ENCODE assay signal across 14 cellular contexts in the genomic region with DNA sequence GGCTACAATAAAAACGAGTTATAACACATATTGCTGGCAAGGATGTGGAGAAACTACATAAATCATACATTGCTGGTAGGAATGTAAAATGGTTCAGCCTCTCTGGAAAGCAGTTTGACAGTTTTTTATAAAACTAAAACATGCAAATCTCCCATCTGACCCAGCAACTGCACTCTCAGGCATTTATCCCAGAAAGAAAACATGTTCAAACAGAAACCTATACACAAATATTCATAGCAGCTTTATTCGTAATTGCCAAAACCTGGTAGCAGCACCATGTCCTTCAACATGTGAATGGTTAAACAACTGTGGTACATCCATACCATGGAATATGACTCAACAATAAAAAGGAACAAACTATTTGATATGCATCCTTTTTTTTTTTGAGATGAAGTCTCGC. TPM values are rescaled to one million over a fixed set of nuclear protein-coding genes. Genes with fewer than 3 reads are reported as not detected.
DNase-seq lines count a peak whose midpoint lies in the region; ATAC-seq and TF ChIP-seq lines count a peak whose summit lies in the region.
"Had no signal": no experiment of that assay in that cellular context is flagged by ENCODE, and none has a peak within 500 bp of the region (broad histone marks: within the 10 kb centered on the region; RNA-seq: fewer than 3 reads in every experiment).

No MANE protein-coding gene starts in this region.

- H3K9me3 ChIP-seq in RWPE2 (ENCODE audit: severe bottlenecking): no peaks in the 10 kb centered on the region
- no peaks in the 10 kb centered on the region for H3K9me3 ChIP-seq in esophagus squamous epithelium
- H3K9me3 ChIP-seq in thyroid gland: no peaks in the 10 kb centered on the region
- H3K9me3 ChIP-seq in Caco-2: no peaks in the 10 kb centered on the region
- H3K9me3 ChIP-seq: A549, BE2C had no signal

- intact Hi-C loops in esophagus squamous epithelium (cut with DNase I): no loop called here
- intact Hi-C loops in thyroid gland (cut with DNase I): no loop called here
- intact Hi-C loops in Caco-2 (cut with micrococcal nuclease; ENCODE audit: unreplicated experiment): no loop called here

- H3K4me1 ChIP-seq in RWPE2 (ENCODE audit: insufficient read depth, poor library complexity, severe bottlenecking) (peaks cover 5% of the 10 kb centered on the region), esophagus squamous epithelium (peaks cover 13 to 40% (median 15%) of the 10 kb centered on the region in 3 donors), thyroid gland (peaks cover 23 to 36% of the 10 kb centered on the region in 2 donors), Caco-2 (no peaks in the 10 kb centered on the region)
- H3K4me1 ChIP-seq: A549, BE2C had no signal

- H3K27me3 Mint-ChIP-seq in Caco-2 (ENCODE audit: insufficient read depth, unreplicated experiment): no peaks in the 10 kb centered on the region

- BruUV-seq in Caco-2 (replicated peaks; lab: Mats Ljungman, UMichigan): no TSS peak

- H3K4me3 ChIP-seq in RWPE2 (ENCODE audit: severe bottlenecking): no peak overlapping the region
- H3K4me3 ChIP-seq in esophagus squamous epithelium: no peak overlapping the region
- H3K4me3 ChIP-seq in thyroid gland (replicated peaks in 1 of 3): no peak overlapping the region
- H3K4me3 ChIP-seq in Caco-2 (ENCODE audit: low read depth, low read length): no peak overlapping the region
- H3K4me3 ChIP-seq in coronary artery: no peak overlapping the region
- H3K4me3 ChIP-seq: A549 had no signal

- no peaks in the 10 kb centered on the region for H3K9me3 Mint-ChIP-seq in Caco-2 (ENCODE audit: unreplicated experiment)
- H3K9me3 Mint-ChIP-seq: CD8-positive, alpha-beta T cell had no signal

- POLR2A ChIA-PET in Caco-2 (lab: Charles Lee): no interaction called here

- H3K27me3 ChIP-seq in RWPE2 (ENCODE audit: insufficient read depth, poor library complexity, severe bottlenecking) (no peaks in the 10 kb centered on the region), esophagus squamous epithelium (no peaks in the 10 kb centered on the region), thyroid gland (no peaks in the 10 kb centered on the region), Caco-2 (replicated peaks; ENCODE audit: control insufficient read depth, insufficient read depth, low read length) (no peaks in the 10 kb centered on the region)

- H3K27ac ChIP-seq in RWPE2 (ENCODE audit: poor library complexity, severe bottlenecking) (peak overlapping the region; percentile 31), esophagus squamous epithelium (peak overlapping the region; percentile 36 to 75 (median 56)), thyroid gland (peak overlapping the region; percentile 80 to 93 (median 90)), coronary artery (no peak overlapping the region)
- H3K27ac ChIP-seq: A549, C4-2B had no signal

- CTCF ChIA-PET in Caco-2 (lab: Charles Lee): no interaction called here

- no peak for TF ChIP-seq CTCF in RWPE2 (IDR thresholded peaks at IDR 0.05; ENCODE audit: poor library complexity, severe bottlenecking)
- TF ChIP-seq CTCF in esophagus squamous epithelium (IDR thresholded peaks at IDR 0.05): no peak
- no peak for TF ChIP-seq CTCF in thyroid gland (IDR thresholded peaks at IDR 0.05)
- TF ChIP-seq CTCF in Caco-2 (IDR thresholded peaks at IDR 0.05; ENCODE audit: insufficient read depth in 1 of 2, low read depth in 1 of 2, low read length in 1 of 2, severe bottlenecking in 1 of 2, unreplicated experiment in 1 of 2): no peak
- TF ChIP-seq CTCF in coronary artery (IDR thresholded peaks at IDR 0.05): no peak

- ATAC-seq in RWPE2 (ENCODE audit: low read depth): peak; percentile 67
- ATAC-seq in left lobe of liver: no peak
- ATAC-seq: A549; CD8-positive, alpha-beta T cell had no signal

- TF ChIP-seq POLR2A in esophagus squamous epithelium (IDR thresholded peaks at IDR 0.05) (no peak), thyroid gland (IDR thresholded peaks at IDR 0.05) (no peak)

- no peak overlapping the region for H3K27ac Mint-ChIP-seq in Caco-2 (ENCODE audit: unreplicated experiment)
- H3K27ac Mint-ChIP-seq: CD8-positive, alpha-beta T cell had no signal

- H3K36me3 ChIP-seq in RWPE2 (ENCODE audit: low read depth): no peaks in the 10 kb centered on the region
- no peaks in the 10 kb centered on the region for H3K36me3 ChIP-seq in esophagus squamous epithelium
- no peaks in the 10 kb centered on the region for H3K36me3 ChIP-seq in thyroid gland
- no peaks in the 10 kb centered on the region for H3K36me3 ChIP-seq in Caco-2 (ENCODE audit: control insufficient read depth, insufficient read depth, low read length)
- H3K36me3 ChIP-seq: BE2C had no signal

- DNase-seq in LHCN-M2 (ENCODE audit: low read depth) (peak; percentile 19), RWPE2 (ENCODE audit: low spot score) (no peak), esophagus squamous epithelium (lab: John Stamatoyannopoulos, UW) (no peak), thyroid gland (no peak), Caco-2 (no peak), coronary artery (ENCODE audit: low spot score) (no peak), left lobe of liver (ENCODE audit: low spot score) (no peak)
- DNase-seq: BE2C; CD8-positive, alpha-beta T cell; COR-L47; GF-D8; IMR-90 had no signal

- H3K4me3 Mint-ChIP-seq in Caco-2 (ENCODE audit: unreplicated experiment): no peak overlapping the region
- H3K4me3 Mint-ChIP-seq: CD8-positive, alpha-beta T cell had no signal

- H3K4me1 Mint-ChIP-seq in Caco-2 (ENCODE audit: low read depth, unreplicated experiment): no peaks in the 10 kb centered on the region

- 38 to 41% methylated on average over 3 of the region's 3 CpGs for whole genome bisulfite sequencing in esophagus squamous epithelium, 2 donors
- WGBS in thyroid gland, 2 donors: 86 to 90% methylated on average over 3 of the region's 3 CpGs

- H3K36me3 Mint-ChIP-seq in Caco-2 (ENCODE audit: insufficient read depth, unreplicated experiment): no peaks in the 10 kb centered on the region
- H3K36me3 Mint-ChIP-seq: CD8-positive, alpha-beta T cell had no signal

RNA-seq across cellular contexts. Expression of gene TMCC3, which starts 10.1 kb away (rescaled TPM):
- total RNA-seq in LHCN-M2 (2014; rRNA removed) (5.1 and 7.2 TPM in 2 replicates), esophagus squamous epithelium (10 to 100 TPM in 2 of 4 donors, 1 to 10 TPM in 2; 6.8 to 14.2 (median 10.5) TPM), thyroid gland (10 to 100 TPM; 15.0 to 25.6 (median 19.3) TPM), Caco-2 (2022) (2.1 and 4.3 TPM in 2 replicates), left lobe of liver (2.6 TPM)
- 0.01 TPM for polyA plus RNA-seq in LHCN-M2 (2012)

Comparison
In these comparisons a context has a peak if more than half of its experiments do, and no peak if none do; other contexts are left out.
1. H3K27ac ChIP-seq: peak in RWPE2 (single experiment), esophagus squamous epithelium (4 of 4) and thyroid gland (3 of 3); none in coronary artery (0 of 2).